Comparison of ENCODE assay signal across 21 cellular contexts in genomic region chr9:74333633-74334032, GRCh38.
DNase-seq lines count a peak whose midpoint lies in the region; ATAC-seq and TF ChIP-seq lines count a peak whose summit lies in the region.
"Had no signal": no experiment of that assay in that cellular context is flagged by ENCODE, and none has a peak within 500 bp of the region (broad histone marks: within the 10 kb centered on the region; RNA-seq: fewer than 3 reads in every experiment).

No MANE protein-coding gene starts in this region.

- intact Hi-C loops in natural killer cell (cut with micrococcal nuclease) = loop anchor here (5.0 kb wide), 1 partner anchor 86 kb away; no protein-coding TSS in a partner anchor

- ATAC-seq in natural killer cell (peak; percentile 12 to 42 (median 27)), HG03439 (IDR thresholded peaks at IDR 0.05; ENCODE audit: unreplicated experiment) (no peak), HG02970 (IDR thresholded peaks at IDR 0.05; ENCODE audit: low FRiP score, unreplicated experiment) (no peak), GM21390 (IDR thresholded peaks at IDR 0.05; ENCODE audit: unreplicated experiment) (no peak)
- ATAC-seq: activated CD4-positive, CD25-positive, alpha-beta regulatory T cell treated with anti-CD3 and anti-CD28 coated beads, Interleukin-2, amount 50 U/mL, for 24 hours; T-cell had no signal

- H3K4me3 Mint-ChIP-seq in T-helper 2 cell treated with Interferon-gamma antibody and Interleukin-4, amounts not matched to agents 5 μg/mL and 100 μg/mL, for 36 hours = peak overlapping the region; percentile 39
- H3K4me3 Mint-ChIP-seq in natural killer cell = no peak overlapping the region
- H3K4me3 Mint-ChIP-seq: activated T-cell treated with anti-CD3 and anti-CD28 coated beads, Interleukin-2, amount 50 U/mL, for 24 hours; brain; CD4-positive, alpha-beta T cell; naive B cell; stimulated activated naive CD8-positive, alpha-beta T cell treated with anti-CD3 and anti-CD28 coated beads, Interleukin-15, Interleukin-2, amounts not matched to agents 100 ng/mL and 50 ng/mL, for 24 hours; T-cell had no signal

- peaks cover 29% of the 10 kb centered on the region for H3K4me1 Mint-ChIP-seq in T-helper 2 cell treated with Interferon-gamma antibody and Interleukin-4, amounts not matched to agents 5 μg/mL and 100 μg/mL, for 36 hours (ENCODE audit: low read depth)
- peaks cover 22 to 25% of the 10 kb centered on the region in 2 donors for H3K4me1 Mint-ChIP-seq in natural killer cell

- peaks cover 3% of the 10 kb centered on the region for H3K27me3 Mint-ChIP-seq in T-helper 2 cell treated with Interferon-gamma antibody and Interleukin-4, amounts not matched to agents 5 μg/mL and 100 μg/mL, for 36 hours (ENCODE audit: low read depth)
- no peaks in the 10 kb centered on the region for H3K27me3 Mint-ChIP-seq in natural killer cell (ENCODE audit: low read depth in 2 of 2)
- H3K27me3 Mint-ChIP-seq: activated T-cell treated with anti-CD3 and anti-CD28 coated beads, Interleukin-2, amount 50 U/mL, for 24 hours; CD4-positive, alpha-beta T cell; naive B cell; stimulated activated naive CD8-positive, alpha-beta T cell treated with anti-CD3 and anti-CD28 coated beads, Interleukin-15, Interleukin-2, amounts not matched to agents 100 ng/mL and 50 ng/mL, for 24 hours; T-cell had no signal

- H3K36me3 Mint-ChIP-seq in T-helper 2 cell treated with Interferon-gamma antibody and Interleukin-4, amounts not matched to agents 5 μg/mL and 100 μg/mL, for 36 hours (ENCODE audit: low read depth) = peaks cover 2% of the 10 kb centered on the region
- H3K36me3 Mint-ChIP-seq in natural killer cell = no peaks in the 10 kb centered on the region
- H3K36me3 Mint-ChIP-seq: brain, naive B cell, T-cell had no signal

- TF ChIP-seq CTCF in natural killer cell (IDR thresholded peaks at IDR 0.05) = no peak

- DNase-seq in DMS 273 (lab: John Stamatoyannopoulos, UW; ENCODE audit: unreplicated experiment) (peak; percentile 18), DMS 273 treated with DMSO at 0.1 percent for 48 hours (lab: John Stamatoyannopoulos, UW) (no peak), MV-4-11 (lab: John Stamatoyannopoulos, UW) (peak; percentile 96), natural killer cell (no peak)
- no peak for DNase-seq in T-helper 2 cell treated with Interferon-gamma antibody and Interleukin-4, amounts not matched to agents 5 μg/mL and 100 μg/mL, for 36 hours (ENCODE audit: low spot score)
- DNase-seq: activated naive CD4-positive, alpha-beta T cell; activated T-cell treated with anti-CD3 and anti-CD28 coated beads, Interleukin-2, amount 50 U/mL, for 24 hours; adrenal gland; CD4-positive, alpha-beta T cell; left ventricle myocardium inferior; naive B cell; NCI-H1417 treated with DMSO at 0.1 percent for 48 hours; NCI-H446; SHP77; T-cell had no signal

- H3K9me3 Mint-ChIP-seq in T-helper 2 cell treated with Interferon-gamma antibody and Interleukin-4, amounts not matched to agents 5 μg/mL and 100 μg/mL, for 36 hours = no peaks in the 10 kb centered on the region
- no peaks in the 10 kb centered on the region for H3K9me3 Mint-ChIP-seq in natural killer cell
- H3K9me3 Mint-ChIP-seq: activated T-cell treated with anti-CD3 and anti-CD28 coated beads, Interleukin-2, amount 50 U/mL, for 24 hours; brain; CD4-positive, alpha-beta T cell; naive B cell had no signal

- peak overlapping the region; percentile 56 for H3K27ac Mint-ChIP-seq in T-helper 2 cell treated with Interferon-gamma antibody and Interleukin-4, amounts not matched to agents 5 μg/mL and 100 μg/mL, for 36 hours
- H3K27ac Mint-ChIP-seq in natural killer cell = peak overlapping the region in 1 of 2 donors; percentile 66
- H3K27ac Mint-ChIP-seq: activated T-cell treated with anti-CD3 and anti-CD28 coated beads, Interleukin-2, amount 50 U/mL, for 24 hours; CD4-positive, alpha-beta T cell; naive B cell; stimulated activated naive CD8-positive, alpha-beta T cell treated with anti-CD3 and anti-CD28 coated beads, Interleukin-15, Interleukin-2, amounts not matched to agents 100 ng/mL and 50 ng/mL, for 24 hours; T-cell had no signal

Comparison
In these comparisons a context has a peak if more than half of its experiments do, and no peak if none do; other contexts are left out.
1. DNase-seq: peak in DMS 273 (single experiment) and MV-4-11 (single experiment); none in DMS 273 treated with DMSO at 0.1 percent for 48 hours (single experiment), T-helper 2 cell treated with Interferon-gamma antibody and Interleukin-4, amounts not matched to agents 5 μg/mL and 100 μg/mL, for 36 hours (single experiment) and natural killer cell (single experiment).
2. ATAC-seq: peak in natural killer cell (3 of 3); none in HG03439 (single experiment), HG02970 (single experiment) and GM21390 (single experiment).